ENCODE assay signal across 28 cellular contexts in the genomic region with DNA sequence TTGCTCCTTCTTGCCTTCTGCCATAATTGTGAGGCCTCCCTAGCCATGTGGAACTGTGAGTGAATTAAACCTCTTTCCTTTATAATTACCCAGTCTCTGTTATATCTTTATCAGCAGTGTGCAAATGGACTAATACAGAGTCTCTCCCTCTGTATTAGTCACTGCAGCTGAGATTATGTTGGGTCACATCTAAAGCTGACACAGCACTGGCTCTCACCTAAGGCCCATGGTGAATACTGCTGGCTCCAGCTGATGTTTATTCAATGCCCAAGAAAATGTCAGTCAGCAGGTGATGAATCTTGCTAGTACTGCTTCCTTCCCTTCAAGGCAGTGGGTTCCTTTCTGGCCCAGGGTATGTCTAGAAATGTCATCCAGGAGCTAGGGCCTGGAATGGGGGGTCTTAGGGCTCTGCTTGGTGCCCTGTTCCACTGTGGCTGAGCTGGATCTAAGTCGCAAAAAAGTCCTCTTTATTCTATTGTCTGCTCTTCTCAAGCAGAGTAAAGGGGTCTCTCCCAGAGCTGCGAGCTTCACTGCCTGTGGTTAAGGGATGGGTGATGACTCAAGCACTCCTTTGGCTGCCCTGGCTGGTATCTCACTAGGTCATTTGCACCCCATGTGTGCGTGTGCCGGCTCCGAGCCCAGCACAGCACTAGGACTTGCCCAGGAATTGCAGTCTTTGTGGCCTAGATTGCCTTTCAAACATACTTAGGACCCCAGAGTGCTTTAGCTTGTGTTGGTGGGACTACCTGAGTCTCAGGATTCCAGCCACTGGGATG. TPM values are rescaled to one million over a fixed set of nuclear protein-coding genes. Genes with fewer than 3 reads are reported as not detected.
DNase-seq lines count a peak whose midpoint lies in the region; ATAC-seq and TF ChIP-seq lines count a peak whose summit lies in the region.
"Had no signal": no experiment of that assay in that cellular context is flagged by ENCODE, and none has a peak within 500 bp of the region (broad histone marks: within the 10 kb centered on the region; RNA-seq: fewer than 3 reads in every experiment).

No MANE protein-coding gene starts in this region.

- H3K4me1 ChIP-seq in foreskin keratinocyte = peaks cover 6% of the 10 kb centered on the region
- H3K4me1 ChIP-seq in upper lobe of right lung = no peaks in the 10 kb centered on the region
- H3K4me1 ChIP-seq: BE2C, HAP-1 had no signal

- intact Hi-C loops in Right ventricle myocardium superior (cut with DNase I) = no loop called here
- intact Hi-C loops in cardiac septum (cut with DNase I) = no loop called here
- intact Hi-C loops in upper lobe of right lung (cut with DNase I) = no loop called here
- intact Hi-C loops in posterior cingulate gyrus (cut with DNase I) = no loop called here

- no peaks in the 10 kb centered on the region for H3K9me3 ChIP-seq in upper lobe of right lung
- H3K9me3 ChIP-seq: BE2C, HAP-1 had no signal

- H3K36me3 ChIP-seq in upper lobe of right lung = no peaks in the 10 kb centered on the region
- H3K36me3 ChIP-seq: BE2C, HAP-1 had no signal

- H3K4me3 ChIP-seq in upper lobe of right lung = no peak overlapping the region
- H3K4me3 ChIP-seq: HAP-1, hepatocyte had no signal

- H3K27ac ChIP-seq in foreskin keratinocyte (no peak overlapping the region), upper lobe of right lung (no peak overlapping the region)
- H3K27ac ChIP-seq: hepatocyte, KMS-11 had no signal

- no peak for TF ChIP-seq CTCF in foreskin keratinocyte (conservative IDR thresholded peaks at IDR 0.05)
- no peak for TF ChIP-seq CTCF in upper lobe of right lung (IDR thresholded peaks at IDR 0.05)

- ATAC-seq in Right ventricle myocardium superior (ENCODE audit: poor library complexity) (no peak), foreskin keratinocyte (peak; percentile 76), upper lobe of right lung (peak; percentile 28), HG03139 (IDR thresholded peaks at IDR 0.05; ENCODE audit: unreplicated experiment) (no peak)
- ATAC-seq: activated CD4-positive, CD25-positive, alpha-beta regulatory T cell treated with anti-CD3 and anti-CD28 coated beads, Interleukin-2, amount 50 U/mL, for 24 hours; activated CD8-positive, alpha-beta T cell treated with anti-CD3 and anti-CD28 coated beads for 36 hours had no signal

- no peaks in the 10 kb centered on the region for H3K27me3 ChIP-seq in foreskin keratinocyte
- no peaks in the 10 kb centered on the region for H3K27me3 ChIP-seq in upper lobe of right lung
- H3K27me3 ChIP-seq: BE2C, hepatocyte had no signal

- DNase-seq in Right ventricle myocardium superior (peak; percentile 17), cardiac septum (ENCODE audit: low spot score) (no peak), amniotic epithelial cell (ENCODE audit: low read depth) (peak; percentile 21), foreskin keratinocyte (peak in 1 of 2 donors; percentile 38), upper lobe of right lung (no peak), COLO668 (lab: John Stamatoyannopoulos, UW; ENCODE audit: unreplicated experiment) (no peak), posterior cingulate gyrus (no peak)
- DNase-seq: 8988T; activated CD8-positive, alpha-beta T cell treated with anti-CD3 and anti-CD28 coated beads for 36 hours; BE2C; caudate nucleus; COR-L47; DND-41; foreskin fibroblast; immature natural killer cell; NCI-H187; NCI-H69; SHP77; SW 1271; trophoblast cell had no signal

RNA-seq across cellular contexts. Expression of a gene that starts 29.9 kb away (rescaled TPM):
- total RNA-seq in Right ventricle myocardium superior = 21.4 TPM
- total RNA-seq in cardiac septum = 29.6 TPM
- 7.3 and 8.1 TPM in 2 replicates for total RNA-seq in foreskin keratinocyte
- polyA plus RNA-seq in foreskin keratinocyte = 6.9 and 9.2 TPM in 2 replicates
- 5.8 TPM for total RNA-seq in upper lobe of right lung
- total RNA-seq: activated CD8-positive, alpha-beta T cell treated with anti-CD3 and anti-CD28 coated beads for 36 hours; endothelial cell of umbilical vein; HT-29; lung microvascular endothelial cell had no signal
- polyA plus RNA-seq: immature natural killer cell had no signal

Comparison
In these comparisons a context has a peak if more than half of its experiments do, and no peak if none do; other contexts are left out.
1. DNase-seq: peak in Right ventricle myocardium superior (single experiment) and amniotic epithelial cell (single experiment); none in cardiac septum (single experiment), upper lobe of right lung (single experiment), COLO668 (single experiment) and posterior cingulate gyrus (0 of 10).
2. ATAC-seq: peak in foreskin keratinocyte (single experiment) and upper lobe of right lung (single experiment); none in Right ventricle myocardium superior (single experiment) and HG03139 (single experiment).